ENCODE assay signal across 1 cellular context in the genomic region with DNA sequence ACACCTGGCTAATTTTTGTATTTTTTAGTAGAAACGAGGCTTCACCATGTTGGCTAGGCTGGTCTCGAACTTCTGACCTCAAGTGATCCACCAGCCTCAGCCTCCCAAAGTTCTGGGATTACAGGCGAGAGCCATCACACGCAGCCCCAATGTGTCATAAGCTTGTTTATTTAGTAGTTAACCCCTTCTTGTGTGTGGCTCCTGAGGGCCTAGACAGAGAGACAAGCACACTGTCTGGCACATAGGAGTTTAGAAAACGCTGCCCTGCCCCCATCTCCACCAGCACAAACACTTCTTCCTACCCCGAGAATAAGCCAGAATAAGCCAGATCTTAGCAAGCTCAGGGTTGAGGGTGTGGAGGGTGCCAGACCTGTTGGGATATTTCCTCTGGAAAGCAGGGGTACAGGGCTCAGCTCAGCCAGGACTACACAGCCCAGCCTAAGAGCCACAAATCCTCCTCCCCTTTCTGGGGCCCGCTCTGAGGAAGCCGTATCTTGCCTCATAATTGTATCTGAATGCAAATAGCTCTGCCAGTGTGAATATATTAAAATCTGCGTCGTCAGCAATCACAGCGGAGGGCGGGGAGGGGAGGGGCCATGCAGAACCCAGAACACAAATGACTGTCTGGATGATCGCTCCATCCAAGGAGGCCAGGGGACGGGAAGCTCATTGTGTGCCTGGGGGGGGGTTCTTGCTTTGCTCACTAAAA.
TF ChIP-seq lines count a peak whose summit lies in the region.

No MANE protein-coding gene starts in this region.

TF ChIP-seq in IMR-90, 13 proteins besides CTCF, POLR2A, EP300 and RAD21 (continued from another document):
- TF ChIP-seq NFE2L2 (IDR thresholded peaks at IDR 0.05; ENCODE audit: low read depth, low read length) (no peak), MXI1 (IDR thresholded peaks at IDR 0.05; ENCODE audit: borderline replicate concordance, low read depth, low read length) (no peak)
- TF ChIP-seq, protein P1, sequence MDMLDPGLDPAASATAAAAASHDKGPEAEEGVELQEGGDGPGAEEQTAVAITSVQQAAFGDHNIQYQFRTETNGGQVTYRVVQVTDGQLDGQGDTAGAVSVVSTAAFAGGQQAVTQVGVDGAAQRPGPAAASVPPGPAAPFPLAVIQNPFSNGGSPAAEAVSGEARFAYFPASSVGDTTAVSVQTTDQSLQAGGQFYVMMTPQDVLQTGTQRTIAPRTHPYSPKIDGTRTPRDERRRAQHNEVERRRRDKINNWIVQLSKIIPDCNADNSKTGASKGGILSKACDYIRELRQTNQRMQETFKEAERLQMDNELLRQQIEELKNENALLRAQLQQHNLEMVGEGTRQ (IDR thresholded peaks at IDR 0.05; ENCODE audit: low read depth, low read length) = no peak
